In genomic region chr17:42112552-42113176, GRCh38 we compare ENCODE assay signal across 7 cellular contexts. TPM values are rescaled to one million over a fixed set of nuclear protein-coding genes. Genes with fewer than 3 reads are reported as not detected.
DNase-seq lines count a peak whose midpoint lies in the region; ATAC-seq and FAIRE-seq lines count a peak whose summit lies in the region.

TSS of gene DHX58 (minus strand) at chr17:42112714. CDS start at chr17:42111892, 822 bp downstream.

- ATAC-seq in HG02943 (IDR thresholded peaks at IDR 0.05; ENCODE audit: low read depth, unreplicated experiment): peak; percentile 52
- ATAC-seq in naive thymus-derived CD8-positive, alpha-beta T cell: peak; percentile 88

- FAIRE-seq in GM18507 (lab: Jason Lieb, UNC): peak; percentile 100

- H3K27ac ChIP-seq in epithelial cell of prostate: peak within 1 kb of the TSS; percentile 64
- H3K27ac ChIP-seq in stomach smooth muscle (ENCODE audit: low read length): peak within 1 kb of the TSS; percentile 94

- H3K4me1 Mint-ChIP-seq in naive thymus-derived CD8-positive, alpha-beta T cell: peaks cover 22 to 67% (median 60%) of the 10 kb centered on the region in 4 donors

- peaks cover 15% of the 10 kb centered on the region in 2 donors for H3K36me3 ChIP-seq in stomach smooth muscle (ENCODE audit: control insufficient read depth in 2 of 2, insufficient read depth in 2 of 2, low read length in 2 of 2)

- H3K4me3 Mint-ChIP-seq in naive thymus-derived CD8-positive, alpha-beta T cell: peak within 1 kb of the TSS; percentile 86 to 98 (median 93)

- POLR2A ChIA-PET in naive thymus-derived CD8-positive, alpha-beta T cell (lab: Charles Lee): interaction anchor here (0.6 to 8.1 kb wide), 19 partner anchors 8 to 424 kb away, joined by 3 to 83 read pairs (median 3); partner anchors contain the start of genes CNP, DNAJC7, EIF1 and GHDC

- H3K9me3 ChIP-seq in stomach smooth muscle (ENCODE audit: control insufficient read depth in 2 of 2, low read length in 2 of 2): no peaks in the 10 kb centered on the region

- peak within 1 kb of the TSS; percentile 82 to 88 for H3K4me3 ChIP-seq in stomach smooth muscle (ENCODE audit: low read length in 2 of 2)

- H3K4me1 ChIP-seq in stomach smooth muscle (ENCODE audit: control insufficient read depth, insufficient read depth, low read length): peaks cover 33% of the 10 kb centered on the region

- no peaks in the 10 kb centered on the region for H3K27me3 ChIP-seq in stomach smooth muscle (ENCODE audit: control insufficient read depth in 1 of 2, insufficient read depth in 2 of 2, low read length in 2 of 2)

- H3K9me3 Mint-ChIP-seq in naive thymus-derived CD8-positive, alpha-beta T cell: no peaks in the 10 kb centered on the region

- H3K36me3 Mint-ChIP-seq in naive thymus-derived CD8-positive, alpha-beta T cell: peaks cover 5 to 36% (median 17%) of the 10 kb centered on the region in 3 donors

- DNase-seq in GM18507 (ENCODE audit: extremely low spot score, insufficient read length, low read depth): peak; percentile 83
- DNase-seq in NCI-H526 (lab: John Stamatoyannopoulos, UW): peak; percentile 24 to 70
- DNase-seq in activated CD8-positive, alpha-beta memory T cell treated with anti-CD3 and anti-CD28 coated beads, Interleukin-2, amount 50 U/mL, for 1 hour (ENCODE audit: extremely low read depth): peak; percentile 41
- peak; percentile 54 for DNase-seq in epithelial cell of prostate (ENCODE audit: low read depth, low spot score)
- DNase-seq in naive thymus-derived CD8-positive, alpha-beta T cell: peak; percentile 56 to 87 (median 76)

- H3K9ac ChIP-seq in stomach smooth muscle (ENCODE audit: low read length in 2 of 2): peak within 1 kb of the TSS; percentile 74 to 88

- H3K27me3 Mint-ChIP-seq in naive thymus-derived CD8-positive, alpha-beta T cell: no peaks in the 10 kb centered on the region

- peak within 1 kb of the TSS; percentile 93 to 100 (median 97) for H3K27ac Mint-ChIP-seq in naive thymus-derived CD8-positive, alpha-beta T cell

RNA-seq across cellular contexts. Expression of gene DHX58, which starts in this region (rescaled TPM):
- 10 to 100 TPM; 53.1 to 57.3 TPM for total RNA-seq in naive thymus-derived CD8-positive, alpha-beta T cell
- polyA plus RNA-seq in naive thymus-derived CD8-positive, alpha-beta T cell: 10 to 100 TPM in 2 of 3 donors, 1 to 10 TPM in 1; 7.3 to 21.7 (median 13.6) TPM

Comparison
In these comparisons a context has a peak if more than half of its experiments do, and no peak if none do; other contexts are left out.
1. Peak in every context shown above with its lines: DNase-seq, ATAC-seq, H3K4me3 ChIP-seq and H3K27ac ChIP-seq.